8 cellular contexts compared by ENCODE assay signal in genomic region chr19:33795370-33796163, GRCh38. TPM values are rescaled to one million over a fixed set of nuclear protein-coding genes. Genes with fewer than 3 reads are reported as not detected.
DNase-seq lines count a peak whose midpoint lies in the region; ATAC-seq and TF ChIP-seq lines count a peak whose summit lies in the region.

No MANE protein-coding gene starts in this region.

- no peak for TF ChIP-seq CTCF in lower leg skin (IDR thresholded peaks at IDR 0.05)

- 0 to 1% methylated on average over 61 to 64 of the region's 92 CpGs for WGBS in lower leg skin, 2 donors

- peak overlapping the region; percentile 54 for H3K4me3 ChIP-seq in lower leg skin (ENCODE audit: low read depth, poor library complexity, severe bottlenecking)

- intact Hi-C loops in lower leg skin (cut with DNase I; ENCODE audit: low total_unique reads), result loop anchor here (10.0 kb wide), 1 partner anchor 79 kb away; no protein-coding TSS in a partner anchor

- DNase-seq in activated CD8-positive, alpha-beta memory T cell treated with anti-CD3 and anti-CD28 coated beads for 24 hours, result peak; percentile 82
- no peak for DNase-seq in activated CD8-positive, alpha-beta memory T cell treated with anti-CD3 and anti-CD28 coated beads, Interleukin-2, amount 50 U/mL, for 4 hours
- peak; percentile 80 for DNase-seq in NCI-H2196 (lab: John Stamatoyannopoulos, UW; ENCODE audit: unreplicated experiment)
- peak; percentile 71 for DNase-seq in activated CD4-positive, alpha-beta T cell treated with anti-CD3 and anti-CD28 coated beads for 48 hours
- peak; percentile 94 for DNase-seq in ecto neural progenitor cell (ENCODE audit: low spot score)
- DNase-seq in lower leg skin (ENCODE audit: low spot score in 2 of 2), result peak; percentile 63 to 94
- peak; percentile 31 to 69 for DNase-seq in stimulated activated CD4-positive, alpha-beta T cell treated with anti-CD3 and anti-CD28 coated beads, Interleukin-4, amount 100 ng/mL, for 4 hours

- no peak for ATAC-seq in HG03025 (IDR thresholded peaks at IDR 0.05; ENCODE audit: low FRiP score, unreplicated experiment)

- TF ChIP-seq POLR2A in lower leg skin (IDR thresholded peaks at IDR 0.05), result no peak

RNA-seq across cellular contexts. Expression of gene KCTD15, which starts 1.1 kb away (rescaled TPM):
- 100 to 1,000 TPM; 140 to 190 (median 164) TPM for total RNA-seq in lower leg skin
